10 cellular contexts compared by ENCODE assay signal in the genomic region with DNA sequence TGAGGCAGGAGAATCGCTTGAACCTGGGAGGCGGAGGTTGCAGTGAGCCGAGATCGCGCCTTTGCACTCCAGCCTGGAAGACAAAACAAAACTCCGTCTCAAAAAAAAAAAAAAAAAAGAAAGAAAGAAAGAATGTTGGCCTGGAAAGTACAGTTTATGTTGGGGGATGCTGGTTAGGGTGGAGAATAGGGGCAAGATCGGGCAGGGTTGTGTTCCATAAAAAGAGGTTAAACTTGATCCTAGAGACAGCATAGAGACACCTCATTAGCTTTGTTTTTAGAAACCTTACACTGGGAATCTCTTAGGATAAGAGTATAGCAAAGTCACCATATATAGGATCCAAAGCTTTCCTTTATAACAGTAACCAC. TPM values are rescaled to one million over a fixed set of nuclear protein-coding genes. Genes with fewer than 3 reads are reported as not detected.
DNase-seq lines count a peak whose midpoint lies in the region; ATAC-seq and TF ChIP-seq lines count a peak whose summit lies in the region.
"Had no signal": no experiment of that assay in that cellular context is flagged by ENCODE, and none has a peak within 500 bp of the region (broad histone marks: within the 10 kb centered on the region; RNA-seq: fewer than 3 reads in every experiment).

No MANE protein-coding gene starts in this region.

- no peak overlapping the region for H3K23ac ChIP-seq in trophoblast cell (ENCODE audit: low read length)

- H3K79me1 ChIP-seq in trophoblast cell (ENCODE audit: low read length): peaks cover 46% of the 10 kb centered on the region

- H3K36me3 Mint-ChIP-seq in CD4-positive, alpha-beta T cell (ENCODE audit: low read depth): peaks cover 38% of the 10 kb centered on the region

- peaks cover 32 to 40% of the 10 kb centered on the region in 2 experiments for H3K4me1 ChIP-seq in trophoblast cell (ENCODE audit: control insufficient read depth in 1 of 2, insufficient read depth in 2 of 2, low read length in 2 of 2)

- H3K79me2 ChIP-seq in trophoblast cell (ENCODE audit: control insufficient read depth, insufficient read depth, low read length, poor library complexity): peaks cover 27% of the 10 kb centered on the region

- peak overlapping the region; percentile 4 for H4K91ac ChIP-seq in trophoblast cell (ENCODE audit: low read depth, low read length)

- H3K4me3 ChIP-seq in epithelial cell of esophagus (ENCODE audit: low read length) (no peak overlapping the region), trophoblast cell (ENCODE audit: low read depth, low read length) (no peak overlapping the region)

- peaks cover 7 to 11% of the 10 kb centered on the region in 2 experiments for H3K36me3 ChIP-seq in trophoblast cell (ENCODE audit: control insufficient read depth in 1 of 2, insufficient read depth in 2 of 2, low read length in 2 of 2)

- no peak overlapping the region for H2AK5ac ChIP-seq in trophoblast cell (ENCODE audit: low read length)

- H3K4ac ChIP-seq in trophoblast cell (ENCODE audit: low read depth, low read length): no peak overlapping the region

- ATAC-seq in CD4-positive, alpha-beta T cell (ENCODE audit: poor library complexity): no peak
- no peak for ATAC-seq in GM18861 (IDR thresholded peaks at IDR 0.05; ENCODE audit: unreplicated experiment)
- ATAC-seq: stimulated activated naive B cell treated with anti-CD40 and anti-IgM and Interleukin-4, amounts not matched to agents 10 μg/mL and 1 μg/mL and 100 μg/mL, for 72 hours had no signal

- peak overlapping the region; percentile 88 for H3K4me3 Mint-ChIP-seq in CD4-positive, alpha-beta T cell

- CTCF ChIA-PET in CD4-positive, alpha-beta T cell (lab: Charles Lee): interaction anchor here (0.8 to 7.1 kb wide), 4 partner anchors 70 to 139 kb away, joined by 3 to 50 read pairs (median 4); no protein-coding TSS in a partner anchor
- CTCF ChIA-PET in RWPE1 (lab: Yijun Ruan, JAX): interaction anchor here (0.5 to 0.8 kb wide), 6 partner anchors 9 to 151 kb away, joined by 3 to 8 read pairs (median 4); no protein-coding TSS in a partner anchor

- no peak overlapping the region for H3K27ac ChIP-seq in CD4-positive, alpha-beta T cell (ENCODE audit: low read depth, low read length)
- peak overlapping the region; percentile 96 for H3K27ac ChIP-seq in RWPE1
- no peak overlapping the region for H3K27ac ChIP-seq in trophoblast cell (ENCODE audit: low read depth, low read length)

- no peak overlapping the region for H2BK120ac ChIP-seq in trophoblast cell (ENCODE audit: insufficient read depth, low read length, poor library complexity)

- H3K27me3 ChIP-seq in CD4-positive, alpha-beta T cell (ENCODE audit: control insufficient read depth, insufficient read depth, low read length): no peaks in the 10 kb centered on the region
- H3K27me3 ChIP-seq in trophoblast cell (ENCODE audit: insufficient read depth, low read length): no peaks in the 10 kb centered on the region

- no peak overlapping the region for H2BK12ac ChIP-seq in trophoblast cell (ENCODE audit: low read length)

- H3K9ac ChIP-seq in trophoblast cell (ENCODE audit: low read length): no peak overlapping the region

- intact Hi-C loops in CD4-positive, alpha-beta T cell (cut with DNase I, micrococcal nuclease): loop anchor here (5.0 to 10.0 kb wide), 5 partner anchors 72 to 1062 kb away; a partner anchor contains a TSS

- no peak overlapping the region for H3K14ac ChIP-seq in trophoblast cell (ENCODE audit: low read length)

- peaks cover 61% of the 10 kb centered on the region for H3K4me1 Mint-ChIP-seq in CD4-positive, alpha-beta T cell (ENCODE audit: low read depth)

- H3K27ac Mint-ChIP-seq in CD4-positive, alpha-beta T cell: peak overlapping the region; percentile 84

- H3K27me3 Mint-ChIP-seq in CD4-positive, alpha-beta T cell: no peaks in the 10 kb centered on the region
- H3K27me3 Mint-ChIP-seq: stimulated activated naive B cell treated with anti-CD40 and anti-IgM and Interleukin-4, amounts not matched to agents 10 μg/mL and 1 μg/mL and 100 μg/mL, for 72 hours had no signal

- no peak overlapping the region for H3K18ac ChIP-seq in trophoblast cell (ENCODE audit: low read length)

- no peak overlapping the region for H2BK5ac ChIP-seq in trophoblast cell (ENCODE audit: low read depth, low read length, poor library complexity)

- POLR2A ChIA-PET in CD4-positive, alpha-beta T cell (lab: Charles Lee): interaction anchor here (2.3 to 5.1 kb wide), 4 partner anchors 21 to 112 kb away, joined by 14 to 177 read pairs (median 30); a partner anchor contains a TSS
- POLR2A ChIA-PET in RWPE1 (lab: Yijun Ruan, JAX; ENCODE audit: low non-redundant PET): interaction anchor here (0.6 kb wide), 2 partner anchors 11 to 785 kb away, joined by 3 read pairs; a partner anchor contains a TSS

- no peaks in the 10 kb centered on the region for H3K9me3 Mint-ChIP-seq in CD4-positive, alpha-beta T cell
- H3K9me3 Mint-ChIP-seq: stimulated activated naive B cell treated with anti-CD40 and anti-IgM and Interleukin-4, amounts not matched to agents 10 μg/mL and 1 μg/mL and 100 μg/mL, for 72 hours had no signal

- DNase-seq in CD4-positive, alpha-beta T cell: no peak
- no peak for DNase-seq in RWPE1 (ENCODE audit: low spot score)
- peak; percentile 30 for DNase-seq in epithelial cell of esophagus (ENCODE audit: low read depth)
- peak; percentile 23 to 69 for DNase-seq in trophoblast cell
- no peak for DNase-seq in NCI-H1105 treated with DMSO at 0.1 percent for 48 hours (lab: John Stamatoyannopoulos, UW)
- no peak for DNase-seq in GM19238 (ENCODE audit: insufficient read length, low spot score)
- no peak for DNase-seq in nucleus accumbens (lab: John Stamatoyannopoulos, UW)
- DNase-seq: NCI-H1694 treated with DMSO at 0.1 percent for 48 hours; stimulated activated naive B cell treated with anti-CD40 and anti-IgM and Interleukin-4, amounts not matched to agents 10 μg/mL and 1 μg/mL and 100 μg/mL, for 72 hours had no signal

- H3K4me2 ChIP-seq in trophoblast cell (ENCODE audit: low read length): no peak overlapping the region

- H4K12ac ChIP-seq in trophoblast cell (ENCODE audit: low read depth, low read length): no peak overlapping the region

- no peak overlapping the region for H2AFZ ChIP-seq in trophoblast cell (ENCODE audit: insufficient read depth, low read length, poor library complexity)

- no peak overlapping the region for H4K8ac ChIP-seq in trophoblast cell (ENCODE audit: low read depth, low read length)

- no peaks in the 10 kb centered on the region for H3K9me3 ChIP-seq in CD4-positive, alpha-beta T cell (ENCODE audit: control insufficient read depth, low read length)
- no peaks in the 10 kb centered on the region for H3K9me3 ChIP-seq in trophoblast cell (ENCODE audit: insufficient read depth, low read depth, low read length)

- WGBS in trophoblast cell (ENCODE audit: extremely low coverage, insufficient coverage, insufficient read length): no CpG with 5 or more reads among the region's 7 CpGs

- no peak for TF ChIP-seq CTCF in CD4-positive, alpha-beta T cell (IDR thresholded peaks at IDR 0.05)
- no peak for TF ChIP-seq CTCF in RWPE1 (conservative IDR thresholded peaks at IDR 0.05; ENCODE audit: low read depth)
- TF ChIP-seq CTCF in epithelial cell of esophagus (IDR thresholded peaks at IDR 0.05; ENCODE audit: insufficient read depth, low read depth, low read length, missing control alignments): no peak

RNA-seq across cellular contexts. Expression of a gene that starts 1.9 kb away (rescaled TPM):
- 1,000 to 10,000 TPM; 2,313 to 2,400 TPM for total RNA-seq in CD4-positive, alpha-beta T cell
- 4,036 and 4,076 TPM in 2 replicates for polyA plus RNA-seq in trophoblast cell (2013)

RNA-seq across cellular contexts. Expression of a gene that starts 19.2 kb away (rescaled TPM):
- under 1 TPM; 0.14 to 0.25 TPM for total RNA-seq in CD4-positive, alpha-beta T cell
- polyA plus RNA-seq in trophoblast cell (2013): 0.93 and 1.1 TPM in 2 replicates

RNA-seq across cellular contexts. Expression of a gene that starts 52.0 kb away (rescaled TPM):
- total RNA-seq in CD4-positive, alpha-beta T cell: not detected
- 22.0 and 24.2 TPM in 2 replicates for polyA plus RNA-seq in trophoblast cell (2013)

Comparison
In these comparisons a context has a peak if more than half of its experiments do, and no peak if none do; other contexts are left out.
1. DNase-seq: peak in epithelial cell of esophagus (single experiment) and trophoblast cell (2 of 2); none in CD4-positive, alpha-beta T cell (0 of 10), RWPE1 (single experiment), NCI-H1105 treated with DMSO at 0.1 percent for 48 hours (single experiment), GM19238 (single experiment) and nucleus accumbens (0 of 56).